ENCODE assay signal across 21 cellular contexts in the genomic region with DNA sequence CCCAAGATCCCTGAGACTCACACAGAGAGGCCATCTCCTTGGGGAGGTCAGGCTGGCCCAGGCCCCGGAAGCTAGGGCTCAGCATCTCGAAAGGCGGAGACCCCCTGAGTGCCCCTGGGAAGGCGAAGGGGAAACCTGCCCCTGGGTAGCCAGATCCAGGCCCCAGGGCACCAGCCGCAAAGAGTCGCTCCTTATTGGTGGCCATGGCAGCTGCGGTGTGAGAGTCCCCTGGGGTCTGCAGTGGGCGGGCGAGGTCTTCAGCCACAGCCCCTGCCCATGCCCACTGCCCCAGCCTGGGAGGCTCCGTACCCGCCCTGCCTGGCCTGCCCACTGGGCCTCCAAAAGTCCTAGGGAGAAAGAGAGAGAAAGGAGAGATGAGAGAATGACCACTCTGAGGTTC. TPM values are rescaled to one million over a fixed set of nuclear protein-coding genes. Genes with fewer than 3 reads are reported as not detected.
DNase-seq lines count a peak whose midpoint lies in the region; ATAC-seq and TF ChIP-seq lines count a peak whose summit lies in the region.
"Had no signal": no experiment of that assay in that cellular context is flagged by ENCODE, and none has a peak within 500 bp of the region (broad histone marks: within the 10 kb centered on the region; RNA-seq: fewer than 3 reads in every experiment).

No MANE protein-coding gene starts in this region.

- no peaks in the 10 kb centered on the region for H3K9me3 Mint-ChIP-seq in CD8-positive, alpha-beta memory T cell
- H3K9me3 Mint-ChIP-seq in activated T-helper 17 cell treated with anti-CD3 and anti-CD28 coated beads, Interleukin-2, amount 50 U/mL, for 72 hours, result no peaks in the 10 kb centered on the region
- H3K9me3 Mint-ChIP-seq in mesothelial cell of epicardium, result no peaks in the 10 kb centered on the region
- H3K9me3 Mint-ChIP-seq in stimulated activated effector memory CD8-positive, alpha-beta T cell treated with anti-CD3 and anti-CD28 coated beads, Interleukin-12 subunit alpha, Interleukin-12 subunit beta, amount 100 ng/mL, for 72 hours, result no peaks in the 10 kb centered on the region
- H3K9me3 Mint-ChIP-seq: CD4-positive, CD25-positive, alpha-beta regulatory T cell; GM23338 had no signal

- H3K36me3 Mint-ChIP-seq in CD8-positive, alpha-beta memory T cell, result peaks cover 0 to 4% (median 4%) of the 10 kb centered on the region in 3 donors
- peaks cover 35% of the 10 kb centered on the region for H3K36me3 Mint-ChIP-seq in activated T-helper 17 cell treated with anti-CD3 and anti-CD28 coated beads, Interleukin-2, amount 50 U/mL, for 72 hours (ENCODE audit: low read depth)
- peaks cover 9% of the 10 kb centered on the region for H3K36me3 Mint-ChIP-seq in mesothelial cell of epicardium
- H3K36me3 Mint-ChIP-seq in stimulated activated effector memory CD8-positive, alpha-beta T cell treated with anti-CD3 and anti-CD28 coated beads, Interleukin-12 subunit alpha, Interleukin-12 subunit beta, amount 100 ng/mL, for 72 hours, result peaks cover 18% of the 10 kb centered on the region

- no peaks in the 10 kb centered on the region for H3K27me3 ChIP-seq in CD8-positive, alpha-beta memory T cell (ENCODE audit: insufficient read depth, low read length, poor library complexity, severe bottlenecking)

- no peaks in the 10 kb centered on the region for H4K20me1 ChIP-seq in OCI-LY7 (ENCODE audit: insufficient read depth, low read length)

- H3K4me1 ChIP-seq in CD8-positive, alpha-beta memory T cell (ENCODE audit: insufficient read depth, low read length), result peaks cover 46% of the 10 kb centered on the region
- H3K4me1 ChIP-seq in OCI-LY7 (ENCODE audit: insufficient read depth, low read length, poor library complexity, severe bottlenecking), result peaks cover 27% of the 10 kb centered on the region

- H3K27ac Mint-ChIP-seq in CD8-positive, alpha-beta memory T cell, result peak overlapping the region in 6 of 8 donors; percentile 3 to 97 (median 74)
- peak overlapping the region; percentile 32 for H3K27ac Mint-ChIP-seq in activated T-helper 17 cell treated with anti-CD3 and anti-CD28 coated beads, Interleukin-2, amount 50 U/mL, for 72 hours
- H3K27ac Mint-ChIP-seq in mesothelial cell of epicardium, result peak overlapping the region; percentile 37
- peak overlapping the region; percentile 89 for H3K27ac Mint-ChIP-seq in stimulated activated effector memory CD8-positive, alpha-beta T cell treated with anti-CD3 and anti-CD28 coated beads, Interleukin-12 subunit alpha, Interleukin-12 subunit beta, amount 100 ng/mL, for 72 hours
- H3K27ac Mint-ChIP-seq: GM23338 had no signal

- H3K4me1 Mint-ChIP-seq in CD8-positive, alpha-beta memory T cell, result peaks cover 55 to 80% (median 58%) of the 10 kb centered on the region in 3 donors
- H3K4me1 Mint-ChIP-seq in activated T-helper 17 cell treated with anti-CD3 and anti-CD28 coated beads, Interleukin-2, amount 50 U/mL, for 72 hours, result peaks cover 58% of the 10 kb centered on the region
- H3K4me1 Mint-ChIP-seq in mesothelial cell of epicardium, result peaks cover 65% of the 10 kb centered on the region
- H3K4me1 Mint-ChIP-seq in stimulated activated effector memory CD8-positive, alpha-beta T cell treated with anti-CD3 and anti-CD28 coated beads, Interleukin-12 subunit alpha, Interleukin-12 subunit beta, amount 100 ng/mL, for 72 hours, result peaks cover 90% of the 10 kb centered on the region

- TF ChIP-seq CTCF in mesothelial cell of epicardium (IDR thresholded peaks at IDR 0.05; ENCODE audit: unreplicated experiment) (no peak), OCI-LY7 (conservative IDR thresholded peaks at IDR 0.05; ENCODE audit: low read length) (no peak)

- no peak overlapping the region for H3K4me3 ChIP-seq in CD8-positive, alpha-beta memory T cell (ENCODE audit: low read length)
- H3K4me3 ChIP-seq in OCI-LY7 (ENCODE audit: low read depth, low read length, poor library complexity, severe bottlenecking), result no peak overlapping the region
- H3K4me3 ChIP-seq: GM23338 had no signal

- H3K27ac ChIP-seq in CD8-positive, alpha-beta memory T cell (ENCODE audit: low read depth, low read length), result no peak overlapping the region
- H3K27ac ChIP-seq in OCI-LY7 (ENCODE audit: low read depth, low read length, poor library complexity, severe bottlenecking), result no peak overlapping the region
- H3K27ac ChIP-seq: KMS-11 had no signal

- peak overlapping the region in 1 of 7 donors; percentile 19 for H3K4me3 Mint-ChIP-seq in CD8-positive, alpha-beta memory T cell
- H3K4me3 Mint-ChIP-seq in activated T-helper 17 cell treated with anti-CD3 and anti-CD28 coated beads, Interleukin-2, amount 50 U/mL, for 72 hours, result peak overlapping the region; percentile 86
- H3K4me3 Mint-ChIP-seq in mesothelial cell of epicardium, result no peak overlapping the region
- no peak overlapping the region for H3K4me3 Mint-ChIP-seq in stimulated activated effector memory CD8-positive, alpha-beta T cell treated with anti-CD3 and anti-CD28 coated beads, Interleukin-12 subunit alpha, Interleukin-12 subunit beta, amount 100 ng/mL, for 72 hours
- H3K4me3 Mint-ChIP-seq: GM23338 had no signal

- ATAC-seq in activated T-helper 17 cell treated with anti-CD3 and anti-CD28 coated beads, Interleukin-2, amount 50 U/mL, for 72 hours (replicated peaks), result no peak
- ATAC-seq in stimulated activated effector memory CD8-positive, alpha-beta T cell treated with anti-CD3 and anti-CD28 coated beads, Interleukin-12 subunit alpha, Interleukin-12 subunit beta, amount 100 ng/mL, for 72 hours, result no peak
- no peak for ATAC-seq in GM19324 (IDR thresholded peaks at IDR 0.05; ENCODE audit: low FRiP score, unreplicated experiment)
- ATAC-seq: GM23338, HepG2, Panc1 had no signal

- H3K36me3 ChIP-seq in CD8-positive, alpha-beta memory T cell (ENCODE audit: insufficient read depth, low read length), result no peaks in the 10 kb centered on the region
- no peaks in the 10 kb centered on the region for H3K36me3 ChIP-seq in OCI-LY7 (ENCODE audit: insufficient read depth, low read length)

- CTCF ChIA-PET in CD8-positive, alpha-beta memory T cell (lab: Charles Lee), result interaction anchor here (0.9 to 4.5 kb wide), 3 partner anchors 15 to 27 kb away, joined by 3 to 23 read pairs (median 3); no protein-coding TSS in a partner anchor
- CTCF ChIA-PET in OCI-LY7 (lab: Charles Lee; ENCODE audit: unreplicated experiment), result interaction anchor here (0.7 kb wide), 1 partner anchor 24 kb away, joined by 3 read pairs; no protein-coding TSS in a partner anchor

- no peak for DNase-seq in CD8-positive, alpha-beta memory T cell
- DNase-seq in mesothelial cell of epicardium (ENCODE audit: low spot score in 2 of 2, unreplicated experiment in 2 of 2) (no peak), OCI-LY7 (ENCODE audit: low spot score) (no peak)
- DNase-seq in stimulated activated effector memory CD8-positive, alpha-beta T cell treated with anti-CD3 and anti-CD28 coated beads, Interleukin-12 subunit alpha, Interleukin-12 subunit beta, amount 100 ng/mL, for 72 hours (ENCODE audit: low spot score in 2 of 2), result no peak
- DNase-seq in effector CD4-positive, alpha-beta T cell, result no peak
- DNase-seq: ACHN; CD4-positive, CD25-positive, alpha-beta regulatory T cell; DMS79 treated with DMSO at 0.1 percent for 48 hours; MM.1S; NCI-H1105; NCI-H187 treated with DMSO at 0.1 percent for 48 hours; NCI-H2171 treated with DMSO at 0.1 percent for 48 hours; NCI-H510A; NCI-H82; SHP77 had no signal

- H3K4me2 ChIP-seq in OCI-LY7 (ENCODE audit: low read length), result no peak overlapping the region
- H3K4me2 ChIP-seq: GM23338, KMS-11 had no signal

- H3K9me3 ChIP-seq in CD8-positive, alpha-beta memory T cell (ENCODE audit: low read length), result no peaks in the 10 kb centered on the region
- no peaks in the 10 kb centered on the region for H3K9me3 ChIP-seq in OCI-LY7 (ENCODE audit: low read length)

- no peak overlapping the region for H2AFZ ChIP-seq in OCI-LY7 (ENCODE audit: low read length)
- H2AFZ ChIP-seq: GM23338 had no signal

- no TSS peak for BruUV-seq in OCI-LY7 (replicated peaks; lab: Mats Ljungman, UMichigan)

- POLR2A ChIA-PET in CD8-positive, alpha-beta memory T cell (lab: Charles Lee), result no interaction called here
- POLR2A ChIA-PET in OCI-LY7 (lab: Charles Lee), result no interaction called here

- no peaks in the 10 kb centered on the region for H3K27me3 Mint-ChIP-seq in CD8-positive, alpha-beta memory T cell
- H3K27me3 Mint-ChIP-seq in activated T-helper 17 cell treated with anti-CD3 and anti-CD28 coated beads, Interleukin-2, amount 50 U/mL, for 72 hours, result no peaks in the 10 kb centered on the region
- no peaks in the 10 kb centered on the region for H3K27me3 Mint-ChIP-seq in mesothelial cell of epicardium (ENCODE audit: low read depth)
- H3K27me3 Mint-ChIP-seq: CD4-positive, CD25-positive, alpha-beta regulatory T cell had no signal

- no peaks in the 10 kb centered on the region for H3K9me2 ChIP-seq in OCI-LY7 (ENCODE audit: insufficient read depth, low read length)

- intact Hi-C loops in OCI-LY7 (cut with micrococcal nuclease; ENCODE audit: unreplicated experiment), result no loop called here

- no peaks in the 10 kb centered on the region for H3K79me2 ChIP-seq in OCI-LY7 (ENCODE audit: insufficient read depth, low read depth, low read length)

RNA-seq across cellular contexts. Expression of a gene that starts 4.7 kb away (rescaled TPM):
- total RNA-seq in CD8-positive, alpha-beta memory T cell, result 10 to 100 TPM; 67.0 to 68.4 TPM
- polyA plus RNA-seq in CD8-positive, alpha-beta memory T cell, result 15.4 TPM
- total RNA-seq in activated T-helper 17 cell treated with anti-CD3 and anti-CD28 coated beads, Interleukin-2, amount 50 U/mL, for 72 hours, result 10 to 100 TPM; 28.5 to 58.3 TPM
- total RNA-seq in mesothelial cell of epicardium (66.6 to 72.2 TPM (median 71.6 TPM) in 3 replicates), OCI-LY7 (2022) (5.1 and 8.4 TPM in 2 replicates)
- total RNA-seq in OCI-LY7 (2014; rRNA removed; shearing (Covaris generic)), result 1.4 and 7.0 TPM in 2 replicates

RNA-seq across cellular contexts. Expression of a gene that starts 20.3 kb away (rescaled TPM):
- 100 to 1,000 TPM; 339 TPM for total RNA-seq in CD8-positive, alpha-beta memory T cell
- polyA plus RNA-seq in CD8-positive, alpha-beta memory T cell, result 292 TPM
- 100 to 1,000 TPM; 183 to 187 TPM for total RNA-seq in activated T-helper 17 cell treated with anti-CD3 and anti-CD28 coated beads, Interleukin-2, amount 50 U/mL, for 72 hours
- total RNA-seq in mesothelial cell of epicardium (3.2 to 4.9 TPM (median 4.6 TPM) in 3 replicates), OCI-LY7 (2022) (153 and 207 TPM in 2 replicates)
- total RNA-seq in OCI-LY7 (2014; rRNA removed; shearing (Covaris generic)), result 48.6 and 51.7 TPM in 2 replicates
- total RNA-seq: GM23338 had no signal

RNA-seq across cellular contexts. Expression of a gene that starts 40.8 kb away (rescaled TPM):
- total RNA-seq in CD8-positive, alpha-beta memory T cell, result 10 to 100 TPM; 58.4 to 63.4 TPM
- not detected for polyA plus RNA-seq in CD8-positive, alpha-beta memory T cell
- total RNA-seq in activated T-helper 17 cell treated with anti-CD3 and anti-CD28 coated beads, Interleukin-2, amount 50 U/mL, for 72 hours, result 10 to 100 TPM; 80.1 to 92.1 TPM
- total RNA-seq in mesothelial cell of epicardium, result 15.7 to 20.8 TPM (median 15.9 TPM) in 3 replicates
- 77.4 and 78.2 TPM in 2 replicates for total RNA-seq in OCI-LY7 (2014; rRNA removed; shearing (Covaris generic))
- 121 and 137 TPM in 2 replicates for total RNA-seq in OCI-LY7 (2022)

RNA-seq across cellular contexts. Expression of a gene that starts 46.6 kb away (rescaled TPM):
- total RNA-seq in CD8-positive, alpha-beta memory T cell, result 10 to 100 TPM; 15.8 to 18.7 TPM
- polyA plus RNA-seq in CD8-positive, alpha-beta memory T cell, result 0.70 TPM
- 10 to 100 TPM; 29.8 to 43.5 TPM for total RNA-seq in activated T-helper 17 cell treated with anti-CD3 and anti-CD28 coated beads, Interleukin-2, amount 50 U/mL, for 72 hours
- total RNA-seq in mesothelial cell of epicardium (120 to 129 TPM (median 125 TPM) in 3 replicates), OCI-LY7 (2022) (26.9 and 32.0 TPM in 2 replicates)
- 18.9 and 25.8 TPM in 2 replicates for total RNA-seq in OCI-LY7 (2014; rRNA removed; shearing (Covaris generic))

RNA-seq across cellular contexts. Expression of a gene that starts 46.8 kb away (rescaled TPM):
- total RNA-seq in CD8-positive, alpha-beta memory T cell, result 10 to 100 TPM; 50.4 to 52.0 TPM
- polyA plus RNA-seq in CD8-positive, alpha-beta memory T cell, result 3.3 TPM
- 10 to 100 TPM; 41.8 to 42.3 TPM for total RNA-seq in activated T-helper 17 cell treated with anti-CD3 and anti-CD28 coated beads, Interleukin-2, amount 50 U/mL, for 72 hours
- total RNA-seq in mesothelial cell of epicardium, result 96.5 to 105 TPM (median 97.5 TPM) in 3 replicates
- 26.1 and 31.6 TPM in 2 replicates for total RNA-seq in OCI-LY7 (2014; rRNA removed; shearing (Covaris generic))
- 58.2 and 66.5 TPM in 2 replicates for total RNA-seq in OCI-LY7 (2022)

Comparison
In these comparisons a context has a peak if more than half of its experiments do, and no peak if none do; other contexts are left out.
1. H3K27ac Mint-ChIP-seq: peak in every context shown above with its lines; median percentile 89 in stimulated activated effector memory CD8-positive, alpha-beta T cell treated with anti-CD3 and anti-CD28 coated beads, Interleukin-12 subunit alpha, Interleukin-12 subunit beta, amount 100 ng/mL, for 72 hours; 74 in CD8-positive, alpha-beta memory T cell; 37 in mesothelial cell of epicardium; 32 in activated T-helper 17 cell treated with anti-CD3 and anti-CD28 coated beads, Interleukin-2, amount 50 U/mL, for 72 hours.